26 cellular contexts compared by ENCODE assay signal in genomic region chr17:56257075-56257474, GRCh38.
DNase-seq lines count a peak whose midpoint lies in the region; ATAC-seq and TF ChIP-seq lines count a peak whose summit lies in the region.
"Had no signal": no experiment of that assay in that cellular context is flagged by ENCODE, and none has a peak within 500 bp of the region (broad histone marks: within the 10 kb centered on the region; RNA-seq: fewer than 3 reads in every experiment).

No MANE protein-coding gene starts in this region.

- H3K9me2 ChIP-seq in HCT116 (ENCODE audit: insufficient read depth): no peaks in the 10 kb centered on the region
- H3K9me2 ChIP-seq: SK-N-SH had no signal

- H3K4me1 ChIP-seq in HCT116 (ENCODE audit: control insufficient read depth in 1 of 2, insufficient read depth in 2 of 2, low read length in 2 of 2): no peaks in the 10 kb centered on the region
- H3K4me1 ChIP-seq in mesendoderm (ENCODE audit: control insufficient read depth, low read depth, low read length): no peaks in the 10 kb centered on the region
- H3K4me1 ChIP-seq: BE2C had no signal

- H3K23ac ChIP-seq in mesendoderm (ENCODE audit: low read length): no peak overlapping the region

- TF ChIP-seq RAD21 in HCT116 (IDR thresholded peaks at IDR 0.05; ENCODE audit: low read depth): no peak

- H2BK120ac ChIP-seq in mesendoderm (ENCODE audit: low read depth, low read length): no peak overlapping the region

- H4K5ac ChIP-seq in mesendoderm (ENCODE audit: low read length): no peak overlapping the region

- H3K79me1 ChIP-seq in mesendoderm (ENCODE audit: low read length): no peaks in the 10 kb centered on the region

- peak in 1 of 3 experiments; percentile 21; a peak in 1 of 6 replicates for TF ChIP-seq CTCF in HCT116 (IDR thresholded peaks at IDR 0.05 in 2 of 3, conservative IDR thresholded peaks at IDR 0.05 in 1 of 3; ENCODE audit: borderline replicate concordance in 1 of 3, insufficient read depth in 1 of 3, low read depth in 2 of 3, low read length in 2 of 3)

- no peaks in the 10 kb centered on the region for H3K36me3 ChIP-seq in HCT116 (ENCODE audit: control insufficient read depth in 1 of 2, insufficient read depth in 2 of 2, low read length in 2 of 2)
- H3K36me3 ChIP-seq in mesendoderm (ENCODE audit: control insufficient read depth, insufficient read depth, low read length): no peaks in the 10 kb centered on the region
- H3K36me3 ChIP-seq: BE2C had no signal

- H3K56ac ChIP-seq in mesendoderm (ENCODE audit: low read length): no peak overlapping the region

- no peaks in the 10 kb centered on the region for H3K79me2 ChIP-seq in HCT116 (ENCODE audit: insufficient read depth, low read length)
- no peaks in the 10 kb centered on the region for H3K79me2 ChIP-seq in mesendoderm (ENCODE audit: control insufficient read depth, insufficient read depth, low read length)

- no peak overlapping the region for H3K4me2 ChIP-seq in HCT116 (ENCODE audit: low read length)
- no peak overlapping the region for H3K4me2 ChIP-seq in mesendoderm (ENCODE audit: low read length)
- H3K4me2 ChIP-seq: KMS-11, SK-N-SH had no signal

- H2AK5ac ChIP-seq in mesendoderm (ENCODE audit: low read length): no peak overlapping the region

- no peak overlapping the region for H3K4me3 ChIP-seq in HCT116 (replicated peaks in 1 of 2; ENCODE audit: low read depth in 1 of 2, low read length in 2 of 2)
- no peak overlapping the region for H3K4me3 ChIP-seq in mesendoderm (ENCODE audit: low read length)
- H3K4me3 ChIP-seq: GM23248 had no signal

- no peak overlapping the region for H4K8ac ChIP-seq in mesendoderm (ENCODE audit: low read depth, low read length)

- H3K27ac ChIP-seq in HCT116 (ENCODE audit: low read depth, low read length) (no peak overlapping the region), mesendoderm (ENCODE audit: low read depth, low read length) (no peak overlapping the region)
- H3K27ac ChIP-seq: 22Rv1, GM23248, KMS-11 had no signal

- in situ Hi-C loops in SK-MEL-5 (cut with HindIII; ENCODE audit: low pct_unique_long_range_greater_than_20kb, low sequenced_read_pairs): no loop called here

- ATAC-seq in HCT116: peak; percentile 69
- ATAC-seq: T-helper 17 cell had no signal

- H3K18ac ChIP-seq in mesendoderm (ENCODE audit: low read length): no peak overlapping the region

- H3K27me3 ChIP-seq in HCT116 (ENCODE audit: insufficient read depth, low read length): peaks cover 3% of the 10 kb centered on the region; the same call in 1 of the 2 replicates
- no peaks in the 10 kb centered on the region for H3K27me3 ChIP-seq in mesendoderm (ENCODE audit: insufficient read depth, low read length, poor library complexity)

- no peaks in the 10 kb centered on the region for H4K20me1 ChIP-seq in HCT116 (ENCODE audit: insufficient read depth)

- H3K4ac ChIP-seq in mesendoderm (ENCODE audit: low read depth, low read length): no peak overlapping the region

- no CpG with 5 or more reads among the region's 1 CpG for WGBS in mesendoderm (ENCODE audit: extremely low coverage, insufficient coverage, low lambda C conversion rate)

- RAD21 ChIA-PET in HCT116 (lab: Charles Lee; ENCODE audit: low non-redundant PET in 1 of 2, low total read pairs in 2 of 2, uncharacterized antibody in 2 of 2, unreplicated experiment in 2 of 2): no interaction called here

- no TSS peak for BruUV-seq in HCT116 (replicated peaks; lab: Mats Ljungman, UMichigan)

- H3K9me3 ChIP-seq in HCT116 (ENCODE audit: control insufficient read depth in 1 of 2, insufficient read depth in 1 of 2, low read depth in 1 of 2, low read length in 2 of 2): no peaks in the 10 kb centered on the region
- H3K9me3 ChIP-seq: BE2C, SK-N-SH had no signal

- no peak overlapping the region for H2BK15ac ChIP-seq in mesendoderm (replicated peaks; ENCODE audit: low read depth)

- TF ChIP-seq POLR2A in HCT116 (IDR thresholded peaks at IDR 0.05; ENCODE audit: borderline replicate concordance, extremely low read depth, insufficient read depth, insufficient read length): no peak

- CTCF ChIA-PET in HCT116 (lab: Charles Lee): no interaction called here

- intact Hi-C loops in HCT116 (cut with micrococcal nuclease): no loop called here

- peak; percentile 3 for DNase-seq in NCI-H82 (lab: John Stamatoyannopoulos, UW)
- no peak for DNase-seq in NCI-H82 treated with DMSO at 0.1 percent for 48 hours (lab: John Stamatoyannopoulos, UW; ENCODE audit: unreplicated experiment)
- no peak for DNase-seq in HCT116 (ENCODE audit: low read depth, low spot score)
- peak; percentile 25 for DNase-seq in SK-MEL-5 (ENCODE audit: low read depth, low spot score)
- peak; percentile 27 for DNase-seq in mesendoderm
- no peak for DNase-seq in T-helper 9 cell
- no peak for DNase-seq in NCI-H187 (lab: John Stamatoyannopoulos, UW)
- no peak for DNase-seq in NCI-H2107 (lab: John Stamatoyannopoulos, UW)
- DNase-seq: ACHN; BE2C; CD4-positive, CD25-positive, alpha-beta regulatory T cell; DMS153; DND-41; GM23248; IMR-90; NCI-H1092 treated with DMSO at 0.1 percent for 48 hours; NCI-H1436 treated with DMSO at 0.1 percent for 48 hours; NCI-H2029 treated with DMSO at 0.1 percent for 48 hours; NCI-H2227 treated with DMSO at 0.1 percent for 48 hours; NCI-H526 treated with DMSO at 0.1 percent for 48 hours; SIG-M5; SK-N-SH; SW 1271; T-helper 17 cell had no signal

- POLR2A ChIA-PET in HCT116 (lab: Charles Lee): no interaction called here

- H3K9ac ChIP-seq in HCT116 (ENCODE audit: low read length): no peak overlapping the region
- H3K9ac ChIP-seq in mesendoderm (ENCODE audit: low read length): no peak overlapping the region
- H3K9ac ChIP-seq: GM23248, KMS-11, SK-N-SH had no signal

- no peak overlapping the region for H2BK5ac ChIP-seq in mesendoderm (ENCODE audit: low read length)

- H2AFZ ChIP-seq in HCT116 (ENCODE audit: low read depth, low read length, poor library complexity, severe bottlenecking): no peak overlapping the region
- H2AFZ ChIP-seq: GM23248 had no signal

TF ChIP-seq in HCT116, 20 proteins besides CTCF, POLR2A, EP300 and RAD21 (continues in another document):
- TF ChIP-seq FOSL1 (IDR thresholded peaks at IDR 0.05; ENCODE audit: low read depth) (no peak), MAX (IDR thresholded peaks at IDR 0.05) (no peak), SRF (IDR thresholded peaks at IDR 0.05; ENCODE audit: low read depth) (no peak), ZBTB33 (IDR thresholded peaks at IDR 0.05; ENCODE audit: extremely low read depth, insufficient replicate concordance, low read length) (no peak), ZFX (IDR thresholded peaks at IDR 0.05) (no peak), POLR2AphosphoS5 (IDR thresholded peaks at IDR 0.05; ENCODE audit: low read depth, low read length) (no peak), ELF1 (IDR thresholded peaks at IDR 0.05; ENCODE audit: borderline replicate concordance, low read depth) (no peak), CBX3 (IDR thresholded peaks at IDR 0.05; ENCODE audit: low read depth) (no peak), EZH2 (IDR thresholded peaks at IDR 0.05) (no peak), ZNF274 (IDR thresholded peaks at IDR 0.05; ENCODE audit: low read depth, low read length) (no peak), CEBPB (IDR thresholded peaks at IDR 0.05; ENCODE audit: low read depth) (no peak), SIN3A (IDR thresholded peaks at IDR 0.05; ENCODE audit: low read depth) (no peak)
- TF ChIP-seq, protein P1, sequence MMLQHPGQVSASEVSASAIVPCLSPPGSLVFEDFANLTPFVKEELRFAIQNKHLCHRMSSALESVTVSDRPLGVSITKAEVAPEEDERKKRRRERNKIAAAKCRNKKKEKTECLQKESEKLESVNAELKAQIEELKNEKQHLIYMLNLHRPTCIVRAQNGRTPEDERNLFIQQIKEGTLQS (IDR thresholded peaks at IDR 0.05): no peak
- TF ChIP-seq, protein P2, sequence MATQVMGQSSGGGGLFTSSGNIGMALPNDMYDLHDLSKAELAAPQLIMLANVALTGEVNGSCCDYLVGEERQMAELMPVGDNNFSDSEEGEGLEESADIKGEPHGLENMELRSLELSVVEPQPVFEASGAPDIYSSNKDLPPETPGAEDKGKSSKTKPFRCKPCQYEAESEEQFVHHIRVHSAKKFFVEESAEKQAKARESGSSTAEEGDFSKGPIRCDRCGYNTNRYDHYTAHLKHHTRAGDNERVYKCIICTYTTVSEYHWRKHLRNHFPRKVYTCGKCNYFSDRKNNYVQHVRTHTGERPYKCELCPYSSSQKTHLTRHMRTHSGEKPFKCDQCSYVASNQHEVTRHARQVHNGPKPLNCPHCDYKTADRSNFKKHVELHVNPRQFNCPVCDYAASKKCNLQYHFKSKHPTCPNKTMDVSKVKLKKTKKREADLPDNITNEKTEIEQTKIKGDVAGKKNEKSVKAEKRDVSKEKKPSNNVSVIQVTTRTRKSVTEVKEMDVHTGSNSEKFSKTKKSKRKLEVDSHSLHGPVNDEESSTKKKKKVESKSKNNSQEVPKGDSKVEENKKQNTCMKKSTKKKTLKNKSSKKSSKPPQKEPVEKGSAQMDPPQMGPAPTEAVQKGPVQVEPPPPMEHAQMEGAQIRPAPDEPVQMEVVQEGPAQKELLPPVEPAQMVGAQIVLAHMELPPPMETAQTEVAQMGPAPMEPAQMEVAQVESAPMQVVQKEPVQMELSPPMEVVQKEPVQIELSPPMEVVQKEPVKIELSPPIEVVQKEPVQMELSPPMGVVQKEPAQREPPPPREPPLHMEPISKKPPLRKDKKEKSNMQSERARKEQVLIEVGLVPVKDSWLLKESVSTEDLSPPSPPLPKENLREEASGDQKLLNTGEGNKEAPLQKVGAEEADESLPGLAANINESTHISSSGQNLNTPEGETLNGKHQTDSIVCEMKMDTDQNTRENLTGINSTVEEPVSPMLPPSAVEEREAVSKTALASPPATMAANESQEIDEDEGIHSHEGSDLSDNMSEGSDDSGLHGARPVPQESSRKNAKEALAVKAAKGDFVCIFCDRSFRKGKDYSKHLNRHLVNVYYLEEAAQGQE (IDR thresholded peaks at IDR 0.05; ENCODE audit: low read depth): no peak

Comparison
In these comparisons a context has a peak if more than half of its experiments do, and no peak if none do; other contexts are left out.
1. DNase-seq: peak in NCI-H82 (single experiment), SK-MEL-5 (single experiment) and mesendoderm (single experiment); none in NCI-H82 treated with DMSO at 0.1 percent for 48 hours (single experiment), HCT116 (single experiment), T-helper 9 cell (single experiment), NCI-H187 (0 of 2) and NCI-H2107 (single experiment).